Comparison of ENCODE assay signal across 29 cellular contexts in genomic region chr2:137435176-137435575, GRCh38.
DNase-seq lines count a peak whose midpoint lies in the region; ATAC-seq and TF ChIP-seq lines count a peak whose summit lies in the region.
"Had no signal": no experiment of that assay in that cellular context is flagged by ENCODE, and none has a peak within 500 bp of the region (broad histone marks: within the 10 kb centered on the region; RNA-seq: fewer than 3 reads in every experiment).

No MANE protein-coding gene starts in this region.

- no TSS peak for BruUV-seq in PC-3 (replicated peaks; lab: Mats Ljungman, UMichigan)

- H3K27me3 ChIP-seq in PC-3 (ENCODE audit: low read length) = peaks cover 26% of the 10 kb centered on the region
- H3K27me3 ChIP-seq in skeletal muscle satellite cell (ENCODE audit: control insufficient read depth, insufficient read depth, low read length) = no peaks in the 10 kb centered on the region
- H3K27me3 ChIP-seq in upper lobe of right lung = no peaks in the 10 kb centered on the region
- H3K27me3 ChIP-seq: hepatocyte, tibial artery had no signal

- peak; percentile 29; the same call in 1 of the 2 replicates for ATAC-seq in PC-3
- ATAC-seq in GM21381 (IDR thresholded peaks at IDR 0.05; ENCODE audit: unreplicated experiment) = no peak
- ATAC-seq in upper lobe of right lung = no peak
- ATAC-seq: activated CD4-positive, alpha-beta T cell treated with anti-CD3 and anti-CD28 coated beads for 36 hours; CD8-positive, alpha-beta T cell; natural killer cell treated with Interleukin-12 subunit alpha and Interleukin-12 subunit beta and Interleukin-15 and Interleukin-18, amount 100 ng/mL, for 72 hours; stimulated activated naive CD8-positive, alpha-beta T cell treated with anti-CD3 and anti-CD28 coated beads, Interleukin-15, amount 100 ng/mL, for 72 hours had no signal

- TF ChIP-seq CTCF in PC-3 (conservative IDR thresholded peaks at IDR 0.05; ENCODE audit: low read depth, low read length) = no peak
- TF ChIP-seq CTCF in upper lobe of right lung (IDR thresholded peaks at IDR 0.05) = no peak

- H3K79me2 ChIP-seq in PC-3 (ENCODE audit: low read length) = no peaks in the 10 kb centered on the region
- H3K79me2 ChIP-seq: hepatocyte had no signal

- CTCF ChIA-PET in PC-3 (lab: Charles Lee) = no interaction called here

- H3K27ac ChIP-seq in PC-3 (ENCODE audit: low read length) (no peak overlapping the region), upper lobe of right lung (no peak overlapping the region)
- H3K27ac ChIP-seq: hepatocyte, left ventricle myocardium inferior, SK-N-MC, tibial artery had no signal

- H3K36me3 ChIP-seq in PC-3 (ENCODE audit: low read depth, low read length) = no peaks in the 10 kb centered on the region
- H3K36me3 ChIP-seq in skeletal muscle satellite cell (ENCODE audit: insufficient read depth, low read length) = no peaks in the 10 kb centered on the region
- H3K36me3 ChIP-seq in upper lobe of right lung = no peaks in the 10 kb centered on the region
- H3K36me3 ChIP-seq: left ventricle myocardium inferior, tibial artery had no signal

- H3K4me1 ChIP-seq in PC-3 (ENCODE audit: insufficient read depth, low read length) = peaks cover 7% of the 10 kb centered on the region
- H3K4me1 ChIP-seq in skeletal muscle satellite cell (ENCODE audit: control insufficient read depth, insufficient read depth, low read length) = peaks cover 13% of the 10 kb centered on the region
- H3K4me1 ChIP-seq in upper lobe of right lung = no peaks in the 10 kb centered on the region
- H3K4me1 ChIP-seq: left ventricle myocardium inferior, tibial artery had no signal

- H3K9ac ChIP-seq in PC-3 (ENCODE audit: low read length) (no peak overlapping the region), skeletal muscle satellite cell (ENCODE audit: low read depth, low read length) (no peak overlapping the region)

- peak; percentile 59 for DNase-seq in GM03348 (ENCODE audit: low spot score)
- DNase-seq in PC-3 = peak; percentile 43
- DNase-seq in fibroblast of gingiva (ENCODE audit: low read depth) = peak; percentile 90
- no peak for DNase-seq in upper lobe of right lung
- DNase-seq in NOMO-1 treated with dmso at 0.1 percent for 144 hours (lab: John Stamatoyannopoulos, UW; ENCODE audit: unreplicated experiment) = no peak
- DNase-seq: activated CD4-positive, alpha-beta T cell treated with anti-CD3 and anti-CD28 coated beads for 36 hours; activated CD8-positive, alpha-beta memory T cell treated with anti-CD3 and anti-CD28 coated beads for 24 hours; activated naive CD4-positive, alpha-beta T cell treated with anti-CD3 and anti-CD28 coated beads for 36 hours; activated T-cell treated with anti-CD3 and anti-CD28 coated beads, Interleukin-2, amount 50 U/mL, for 24 hours; AML-193; amygdala; CD8-positive, alpha-beta T cell; central memory CD4-positive, alpha-beta T cell; DMS 273 treated with DMSO at 0.1 percent for 48 hours; foreskin melanocyte; KBM-7; left ventricle myocardium inferior; midbrain; NCI-H1436 treated with DMSO at 0.1 percent for 48 hours; NCI-H526 treated with DMSO at 0.1 percent for 48 hours; retina; stimulated activated naive CD8-positive, alpha-beta T cell treated with anti-CD3 and anti-CD28 coated beads, Interleukin-15, amount 100 ng/mL, for 72 hours; T-helper 2 cell; tibial artery had no signal

- H3K4me2 ChIP-seq in PC-3 (ENCODE audit: low read length) (no peak overlapping the region), skeletal muscle satellite cell (ENCODE audit: low read length) (peak overlapping the region; percentile 9)
- H3K4me2 ChIP-seq: hepatocyte had no signal

- H3K9me3 ChIP-seq in PC-3 (ENCODE audit: low read length) (no peaks in the 10 kb centered on the region), skeletal muscle satellite cell (replicated peaks; ENCODE audit: low read length) (no peaks in the 10 kb centered on the region), upper lobe of right lung (no peaks in the 10 kb centered on the region)
- H3K9me3 ChIP-seq: left ventricle myocardium inferior, tibial artery had no signal

- H2AFZ ChIP-seq in PC-3 (ENCODE audit: low read length) = no peak overlapping the region
- H2AFZ ChIP-seq: hepatocyte had no signal

- POLR2A ChIA-PET in PC-3 (lab: Charles Lee; ENCODE audit: unreplicated experiment) = no interaction called here

- H3K4me3 ChIP-seq in PC-3 (ENCODE audit: low read length) = no peak overlapping the region
- H3K4me3 ChIP-seq in skeletal muscle satellite cell (ENCODE audit: low read length) = no peak overlapping the region
- no peak overlapping the region for H3K4me3 ChIP-seq in upper lobe of right lung
- H3K4me3 ChIP-seq: hepatocyte, left ventricle myocardium inferior, SK-N-MC, tibial artery had no signal

- H3K9me2 ChIP-seq in PC-3 (replicated peaks; ENCODE audit: low read length) = no peaks in the 10 kb centered on the region

- intact Hi-C loops in PC-3 (cut with micrococcal nuclease) (no loop called here), upper lobe of right lung (cut with DNase I) (no loop called here)

- H3F3A ChIP-seq in PC-3 (ENCODE audit: low read length, unreplicated experiment) = no peaks in the 10 kb centered on the region

- H4K20me1 ChIP-seq in PC-3 (ENCODE audit: low read length) = no peaks in the 10 kb centered on the region

Comparison
In these comparisons a context has a peak if more than half of its experiments do, and no peak if none do; other contexts are left out.
1. DNase-seq: peak in GM03348 (single experiment), PC-3 (single experiment) and fibroblast of gingiva (single experiment); none in upper lobe of right lung (single experiment) and NOMO-1 treated with dmso at 0.1 percent for 144 hours (single experiment).